Comparison of ENCODE assay signal across 14 cellular contexts in the genomic region with DNA sequence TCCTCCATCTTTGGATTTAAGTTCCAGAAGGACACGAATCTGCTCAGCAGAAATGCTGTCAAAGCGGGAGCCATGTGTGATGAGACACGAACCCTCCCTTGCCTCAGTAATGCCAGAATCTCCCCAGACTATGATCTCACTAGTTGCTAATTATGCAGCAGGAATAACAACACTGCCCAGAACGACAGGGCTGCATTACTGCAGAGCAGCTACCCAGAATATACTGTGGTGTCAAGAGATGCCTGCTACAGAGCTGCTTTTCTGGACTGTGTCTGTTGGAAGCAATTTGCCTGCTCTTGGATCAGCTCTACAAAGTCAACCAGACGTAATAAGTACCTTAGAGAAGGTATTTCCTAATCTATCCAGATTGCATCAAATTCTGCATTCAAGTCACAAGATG. TPM values are rescaled to one million over a fixed set of nuclear protein-coding genes. Genes with fewer than 3 reads are reported as not detected.
A peak's percentile ranks its signal among the peaks of the same experiment; 100 is the strongest.
DNase-seq lines count a peak whose midpoint lies in the region; ATAC-seq and TF ChIP-seq lines count a peak whose summit lies in the region.
"Had no signal": no experiment of that assay in that cellular context is flagged by ENCODE, and none has a peak within 500 bp of the region (broad histone marks: within the 10 kb centered on the region; RNA-seq: fewer than 3 reads in every experiment).

No MANE protein-coding gene starts in this region.

- DNase-seq in EH (ENCODE audit: low read depth) (peak; percentile 43), astrocyte of the hippocampus (ENCODE audit: low read depth, low spot score) (peak; percentile 79), left ventricle myocardium inferior (no peak), osteoblast (ENCODE audit: insufficient read length, low spot score, missing footprints) (peak; percentile 87), HuH-7 (ENCODE audit: low spot score) (no peak), DMS153 (lab: John Stamatoyannopoulos, UW) (no peak), KBM-7 (no peak)
- DNase-seq: activated T-cell treated with anti-CD3 and anti-CD28 coated beads, Interleukin-2, amount 50 U/mL, for 4 hours; foreskin melanocyte; NCI-H1417 treated with DMSO at 0.1 percent for 48 hours; NCI-H69; SHP77 treated with DMSO at 0.1 percent for 48 hours had no signal

- no peak for ATAC-seq in HG02870 (IDR thresholded peaks at IDR 0.05; ENCODE audit: unreplicated experiment)
- ATAC-seq: activated T-cell treated with anti-CD3 and anti-CD28 coated beads, Interleukin-2, amount 50 U/mL, for 4 hours had no signal

- H3K27ac ChIP-seq in left ventricle myocardium inferior (replicated peaks): peak overlapping the region; percentile 24
- no peak overlapping the region for H3K27ac ChIP-seq in osteoblast (ENCODE audit: low read depth, low read length)

- peaks cover 80% of the 10 kb centered on the region for H3K79me2 ChIP-seq in osteoblast (ENCODE audit: insufficient read depth, low read length)

- peak overlapping the region; percentile 36 for H3K4me2 ChIP-seq in osteoblast (ENCODE audit: insufficient read depth, low read length)

- H3K36me3 ChIP-seq in left ventricle myocardium inferior (peaks cover 13% of the 10 kb centered on the region), osteoblast (ENCODE audit: insufficient read depth, low read length) (peaks cover 22% of the 10 kb centered on the region)

- peaks cover 53% of the 10 kb centered on the region for H4K20me1 ChIP-seq in osteoblast (ENCODE audit: insufficient read depth, low read length)

- TF ChIP-seq CTCF in left ventricle myocardium inferior (IDR thresholded peaks at IDR 0.05; ENCODE audit: borderline replicate concordance) (no peak), osteoblast (IDR thresholded peaks at IDR 0.05; ENCODE audit: extremely low read depth, low read depth, low read length) (no peak)

- in situ Hi-C loops in KBM-7 (cut with MboI; ENCODE audit: low pct_unique_long_range_greater_than_20kb, low sequenced_read_pairs): no loop called here

- H2AFZ ChIP-seq in osteoblast (ENCODE audit: low read length): no peak overlapping the region

- no peak overlapping the region for H3K4me3 ChIP-seq in left ventricle myocardium inferior
- no peak overlapping the region for H3K4me3 ChIP-seq in osteoblast (ENCODE audit: insufficient read depth, low read length)
- H3K4me3 ChIP-seq: coronary artery had no signal

- H3K4me1 ChIP-seq in left ventricle myocardium inferior (peaks cover 57% of the 10 kb centered on the region), osteoblast (ENCODE audit: insufficient read depth, low read length) (peaks cover 18% of the 10 kb centered on the region)

- H3K27me3 ChIP-seq in left ventricle myocardium inferior (ENCODE audit: low read depth) (no peaks in the 10 kb centered on the region), osteoblast (ENCODE audit: insufficient read depth, low read length) (no peaks in the 10 kb centered on the region)

- H3K9me3 ChIP-seq in left ventricle myocardium inferior (replicated peaks) (no peaks in the 10 kb centered on the region), osteoblast (ENCODE audit: low read depth, low read length) (no peaks in the 10 kb centered on the region)

- intact Hi-C loops in left ventricle myocardium inferior (cut with micrococcal nuclease): no loop called here

RNA-seq across cellular contexts. Expression of gene CSRNP2, which starts 5.5 kb away (rescaled TPM):
- total RNA-seq in left ventricle myocardium inferior (21.8 TPM), osteoblast (27.4 and 30.0 TPM in 2 replicates)

RNA-seq across cellular contexts. Expression of gene LETMD1, which starts 29.8 kb away (rescaled TPM):
- total RNA-seq in left ventricle myocardium inferior: 20.6 TPM
- total RNA-seq in osteoblast: 54.8 and 56.1 TPM in 2 replicates

RNA-seq across cellular contexts. Expression of gene SLC11A2, which starts 51.7 kb away (rescaled TPM):
- total RNA-seq in left ventricle myocardium inferior: 25.1 TPM
- total RNA-seq in osteoblast: 64.4 and 80.7 TPM in 2 replicates

Comparison
In these comparisons a context has a peak if more than half of its experiments do, and no peak if none do; other contexts are left out.
1. DNase-seq: peak in EH (single experiment), astrocyte of the hippocampus (single experiment) and osteoblast (single experiment); none in left ventricle myocardium inferior (single experiment), HuH-7 (single experiment), DMS153 (single experiment) and KBM-7 (single experiment).